23 cellular contexts compared by ENCODE assay signal in genomic region chr20:25454153-25454900, GRCh38.
"Had no signal": no experiment of that assay in that cellular context is flagged by ENCODE, and none has a peak within 500 bp of the region (broad histone marks: within the 10 kb centered on the region; RNA-seq: fewer than 3 reads in every experiment).

No MANE protein-coding gene starts in this region.

- H3K4me1 ChIP-seq: body of pancreas, esophagus muscularis mucosa, gastrocnemius medialis, neural progenitor cell, upper lobe of left lung had no signal

- H3K4me1 Mint-ChIP-seq: activated naive CD4-positive, alpha-beta T cell treated with anti-CD3 and anti-CD28 coated beads, Interleukin-2, amount 50 U/mL, for 24 hours; memory B cell; neural progenitor cell had no signal

- DNase-seq: activated CD4-positive, alpha-beta T cell treated with anti-CD3 and anti-CD28 coated beads for 1 hour; activated CD4-positive, alpha-beta T cell treated with anti-CD3 and anti-CD28 coated beads, Interleukin-2, amount 50 U/mL, for 1 hour; activated CD8-positive, alpha-beta T cell treated with anti-CD3 and anti-CD28 coated beads, Interleukin-2, amount 10 ng/mL, durations not matched to agents 7 days and 5 days; activated gamma-delta T cell treated with Interleukin-2 at 50 U/mL for 16 hours; anterior cingulate cortex; body of pancreas; dermis blood vessel endothelial cell; effector CD8-positive, alpha-beta T cell; gastrocnemius medialis; hypothalamus; naive thymus-derived CD8-positive, alpha-beta T cell; retina; sigmoid colon; stimulated activated CD4-positive, alpha-beta T cell treated with anti-CD3 and anti-CD28 coated beads, Interleukin-2, amount 100 ng/mL, for 48 hours; stimulated activated CD8-positive, alpha-beta memory T cell treated with anti-CD3 and anti-CD28 coated beads, Interleukin-4, amount 100 ng/mL, for 48 hours; stimulated activated naive CD4-positive, alpha-beta T cell; upper lobe of left lung had no signal

- H3K9me3 Mint-ChIP-seq: activated naive CD4-positive, alpha-beta T cell treated with anti-CD3 and anti-CD28 coated beads, Interleukin-2, amount 50 U/mL, for 24 hours; memory B cell; naive thymus-derived CD8-positive, alpha-beta T cell; neural progenitor cell had no signal

- H3K4me3 Mint-ChIP-seq: activated CD8-positive, alpha-beta T cell treated with anti-CD3 and anti-CD28 coated beads, Interleukin-2, amount 10 ng/mL, durations not matched to agents 7 days and 5 days; activated naive CD4-positive, alpha-beta T cell treated with anti-CD3 and anti-CD28 coated beads, Interleukin-2, amount 50 U/mL, for 24 hours; memory B cell; naive thymus-derived CD8-positive, alpha-beta T cell; neural progenitor cell had no signal

- H3K36me3 Mint-ChIP-seq: activated naive CD4-positive, alpha-beta T cell treated with anti-CD3 and anti-CD28 coated beads, Interleukin-2, amount 50 U/mL, for 24 hours had no signal

- H3K27ac Mint-ChIP-seq: activated CD8-positive, alpha-beta T cell treated with anti-CD3 and anti-CD28 coated beads, Interleukin-2, amount 10 ng/mL, durations not matched to agents 7 days and 5 days; activated naive CD4-positive, alpha-beta T cell treated with anti-CD3 and anti-CD28 coated beads, Interleukin-2, amount 50 U/mL, for 24 hours; memory B cell; naive thymus-derived CD8-positive, alpha-beta T cell; neural progenitor cell had no signal

- H3K4me3 ChIP-seq: body of pancreas, esophagus muscularis mucosa, gastrocnemius medialis, neural progenitor cell, sigmoid colon, smooth muscle cell, thoracic aorta, upper lobe of left lung had no signal

- ATAC-seq: activated CD8-positive, alpha-beta T cell treated with anti-CD3 and anti-CD28 coated beads, Interleukin-2, amount 10 ng/mL, durations not matched to agents 7 days and 5 days; body of pancreas; gastrocnemius medialis; naive thymus-derived CD8-positive, alpha-beta T cell had no signal

- H3K27me3 ChIP-seq: body of pancreas, esophagus muscularis mucosa, gastrocnemius medialis, neural progenitor cell, sigmoid colon, upper lobe of left lung had no signal

- H3K27me3 Mint-ChIP-seq: activated naive CD4-positive, alpha-beta T cell treated with anti-CD3 and anti-CD28 coated beads, Interleukin-2, amount 50 U/mL, for 24 hours; naive thymus-derived CD8-positive, alpha-beta T cell had no signal

- H3K27ac ChIP-seq: body of pancreas, esophagus muscularis mucosa, gastrocnemius medialis, neural progenitor cell, sigmoid colon, thoracic aorta, upper lobe of left lung had no signal

- H3K9me3 ChIP-seq: body of pancreas, esophagus muscularis mucosa, gastrocnemius medialis, sigmoid colon, thoracic aorta, upper lobe of left lung had no signal

- H3K36me3 ChIP-seq: gastrocnemius medialis, neural progenitor cell had no signal
